ENCODE assay signal across 21 cellular contexts in genomic region chr11:75518771-75519653, GRCh38. TPM values are rescaled to one million over a fixed set of nuclear protein-coding genes. Genes with fewer than 3 reads are reported as not detected.
DNase-seq lines count a peak whose midpoint lies in the region; ATAC-seq and TF ChIP-seq lines count a peak whose summit lies in the region.
"Had no signal": no experiment of that assay in that cellular context is flagged by ENCODE, and none has a peak within 500 bp of the region (broad histone marks: within the 10 kb centered on the region; RNA-seq: fewer than 3 reads in every experiment).

No MANE protein-coding gene starts in this region.

- ATAC-seq in central memory CD8-positive, alpha-beta T cell (replicated peaks; ENCODE audit: extremely low read depth, poor library complexity, severe bottlenecking), result no peak
- ATAC-seq: left lung had no signal

- no peak for DNase-seq in CD4-positive, alpha-beta memory T cell
- DNase-seq in central memory CD8-positive, alpha-beta T cell (ENCODE audit: low spot score in 2 of 2), result no peak
- DNase-seq in neural progenitor cell (ENCODE audit: low spot score) (peak; percentile 74), GOT3 (lab: John Stamatoyannopoulos, UW) (no peak), NCI-H2081 (lab: John Stamatoyannopoulos, UW) (no peak)
- no peak for DNase-seq in stimulated activated CD4-positive, alpha-beta T cell treated with anti-CD3 and anti-CD28 coated beads, Interleukin-4, amount 100 ng/mL, for 24 hours
- DNase-seq: activated CD4-positive, alpha-beta T cell treated with anti-CD3 and anti-CD28 coated beads for 4 hours; activated naive CD8-positive, alpha-beta T cell treated with anti-CD3 and anti-CD28 coated beads for 36 hours; AML-193; colonic mucosa; immature natural killer cell; IMR-90; left lung; NCI-H187 treated with DMSO at 0.1 percent for 48 hours; spleen; stimulated activated CD4-positive, alpha-beta T cell treated with anti-CD3 and anti-CD28 coated beads, Interleukin-4, amount 100 ng/mL, for 4 hours; SW 1271; upper lobe of left lung had no signal

- peaks cover 0 to 2% (median 0%) of the 10 kb centered on the region in 8 donors for H3K9me3 Mint-ChIP-seq in CD4-positive, alpha-beta memory T cell
- no peaks in the 10 kb centered on the region for H3K9me3 Mint-ChIP-seq in central memory CD8-positive, alpha-beta T cell
- H3K9me3 Mint-ChIP-seq in neural progenitor cell, result peaks cover 6% of the 10 kb centered on the region
- H3K9me3 Mint-ChIP-seq: activated naive CD8-positive, alpha-beta T cell treated with anti-CD3 and anti-CD28 coated beads for 36 hours; activated T-helper 2 cell treated with anti-CD3 and anti-CD28 coated beads, Interferon-gamma antibody, Interleukin-2, Interleukin-4, amounts not matched to agents 10 μg/mL and 5 μg/mL and 100 μg/mL, durations not matched to agents 14 hours and 24 hours and 36 hours; immature natural killer cell had no signal

- H4K20me1 ChIP-seq in neural progenitor cell (ENCODE audit: low read depth), result no peaks in the 10 kb centered on the region

- H3F3A ChIP-seq in neural progenitor cell (ENCODE audit: low read depth), result peaks cover 31% of the 10 kb centered on the region

- peaks cover 12% of the 10 kb centered on the region for H3K79me2 ChIP-seq in neural progenitor cell (ENCODE audit: low read depth)

- peaks cover 89% of the 10 kb centered on the region for H3K4me1 ChIP-seq in CD4-positive, alpha-beta memory T cell (ENCODE audit: insufficient read depth, low read length)
- H3K4me1 ChIP-seq in HUES48 (ENCODE audit: control insufficient read depth, insufficient read depth, low read length) (no peaks in the 10 kb centered on the region), neural progenitor cell (peaks cover 42% of the 10 kb centered on the region)
- H3K4me1 ChIP-seq: colonic mucosa had no signal

- CTCF ChIA-PET in CD4-positive, alpha-beta memory T cell (lab: Charles Lee; ENCODE audit: partially characterized antibody), result interaction anchor here (0.7 to 2.0 kb wide), 6 partner anchors 13 to 134 kb away, joined by 3 to 11 read pairs (median 3); no protein-coding TSS in a partner anchor

- H3K36me3 Mint-ChIP-seq in CD4-positive, alpha-beta memory T cell, result peaks cover 0 to 22% of the 10 kb centered on the region in 2 donors
- peaks cover 6% of the 10 kb centered on the region for H3K36me3 Mint-ChIP-seq in central memory CD8-positive, alpha-beta T cell (ENCODE audit: insufficient read depth)
- H3K36me3 Mint-ChIP-seq in neural progenitor cell, result peaks cover 2% of the 10 kb centered on the region
- H3K36me3 Mint-ChIP-seq: activated naive CD8-positive, alpha-beta T cell treated with anti-CD3 and anti-CD28 coated beads for 36 hours had no signal

- no peak overlapping the region for H2AFZ ChIP-seq in neural progenitor cell (replicated peaks)

- peak overlapping the region in 2 of 8 donors; percentile 27 to 46 for H3K4me3 Mint-ChIP-seq in CD4-positive, alpha-beta memory T cell
- H3K4me3 Mint-ChIP-seq in central memory CD8-positive, alpha-beta T cell, result no peak overlapping the region
- H3K4me3 Mint-ChIP-seq in neural progenitor cell, result peak overlapping the region; percentile 52
- H3K4me3 Mint-ChIP-seq: activated naive CD8-positive, alpha-beta T cell treated with anti-CD3 and anti-CD28 coated beads for 36 hours had no signal

- no peak overlapping the region for H3K4me3 ChIP-seq in CD4-positive, alpha-beta memory T cell (ENCODE audit: low read length in 2 of 2)
- H3K4me3 ChIP-seq in HUES48 (ENCODE audit: low read depth, low read length) (no peak overlapping the region), neural progenitor cell (peak overlapping the region; percentile 12)
- H3K4me3 ChIP-seq: colonic mucosa, left lung, spleen, upper lobe of left lung had no signal

- H3K4me2 ChIP-seq in neural progenitor cell, result peak overlapping the region; percentile 68

- H3K27me3 ChIP-seq in CD4-positive, alpha-beta memory T cell (ENCODE audit: insufficient read depth, low read length), result no peaks in the 10 kb centered on the region
- H3K27me3 ChIP-seq in HUES48 (ENCODE audit: control insufficient read depth, insufficient read depth, low read length) (peaks cover 12% of the 10 kb centered on the region), neural progenitor cell (peaks cover 11% of the 10 kb centered on the region)
- H3K27me3 ChIP-seq: colonic mucosa, upper lobe of left lung had no signal

- no peak overlapping the region for H3K9ac ChIP-seq in HUES48 (ENCODE audit: low read depth, low read length)
- no peak overlapping the region for H3K9ac ChIP-seq in neural progenitor cell

- no peaks in the 10 kb centered on the region for H3K36me3 ChIP-seq in CD4-positive, alpha-beta memory T cell (ENCODE audit: insufficient read depth, low read length)
- H3K36me3 ChIP-seq in HUES48 (ENCODE audit: control insufficient read depth, insufficient read depth, low read length) (no peaks in the 10 kb centered on the region), neural progenitor cell (no peaks in the 10 kb centered on the region)
- H3K36me3 ChIP-seq: colonic mucosa, left lung, spleen, upper lobe of left lung had no signal

- no peaks in the 10 kb centered on the region for H3K27me3 Mint-ChIP-seq in CD4-positive, alpha-beta memory T cell
- no peaks in the 10 kb centered on the region for H3K27me3 Mint-ChIP-seq in central memory CD8-positive, alpha-beta T cell
- H3K27me3 Mint-ChIP-seq in neural progenitor cell (ENCODE audit: insufficient read depth, low read depth), result peaks cover 28% of the 10 kb centered on the region
- H3K27me3 Mint-ChIP-seq: activated naive CD8-positive, alpha-beta T cell treated with anti-CD3 and anti-CD28 coated beads for 36 hours had no signal

- POLR2A ChIA-PET in CD4-positive, alpha-beta memory T cell (lab: Charles Lee; ENCODE audit: partially characterized antibody), result interaction anchor here (0.9 to 1.6 kb wide), 4 partner anchors 9 to 43 kb away, joined by 3 to 5 read pairs (median 4); no protein-coding TSS in a partner anchor

- no peaks in the 10 kb centered on the region for H3K9me3 ChIP-seq in CD4-positive, alpha-beta memory T cell (ENCODE audit: control insufficient read depth in 1 of 2, low read length in 2 of 2)
- H3K9me3 ChIP-seq in HUES48 (ENCODE audit: control insufficient read depth, insufficient read depth, low read length), result no peaks in the 10 kb centered on the region
- H3K9me3 ChIP-seq in neural progenitor cell (ENCODE audit: low read depth), result no peaks in the 10 kb centered on the region
- H3K9me3 ChIP-seq: colonic mucosa, left lung, spleen, upper lobe of left lung had no signal

- intact Hi-C loops in CD4-positive, alpha-beta memory T cell (cut with micrococcal nuclease), result no loop called here

- H3K4me1 Mint-ChIP-seq in CD4-positive, alpha-beta memory T cell, result peaks cover 56 to 96% (median 73%) of the 10 kb centered on the region in 4 donors
- peaks cover 62% of the 10 kb centered on the region for H3K4me1 Mint-ChIP-seq in central memory CD8-positive, alpha-beta T cell
- H3K4me1 Mint-ChIP-seq in neural progenitor cell, result peaks cover 58% of the 10 kb centered on the region

- H3K27ac ChIP-seq in CD4-positive, alpha-beta memory T cell (ENCODE audit: low read depth, low read length), result no peak overlapping the region
- H3K27ac ChIP-seq in HUES48 (ENCODE audit: low read depth, low read length), result peak overlapping the region; percentile 22
- peak overlapping the region; percentile 98 for H3K27ac ChIP-seq in neural progenitor cell
- H3K27ac ChIP-seq: colonic mucosa, HL-60, left lung, upper lobe of left lung had no signal

- no peak for TF ChIP-seq CTCF in neural progenitor cell (IDR thresholded peaks at IDR 0.05)

- peak overlapping the region; percentile 48 to 92 (median 74) for H3K27ac Mint-ChIP-seq in CD4-positive, alpha-beta memory T cell
- peak overlapping the region; percentile 78 for H3K27ac Mint-ChIP-seq in central memory CD8-positive, alpha-beta T cell (ENCODE audit: low read depth)
- H3K27ac Mint-ChIP-seq in neural progenitor cell, result peak overlapping the region; percentile 90
- H3K27ac Mint-ChIP-seq: activated naive CD8-positive, alpha-beta T cell treated with anti-CD3 and anti-CD28 coated beads for 36 hours; activated T-helper 2 cell treated with anti-CD3 and anti-CD28 coated beads, Interferon-gamma antibody, Interleukin-2, Interleukin-4, amounts not matched to agents 10 μg/mL and 5 μg/mL and 100 μg/mL, durations not matched to agents 14 hours and 24 hours and 36 hours had no signal

RNA-seq across cellular contexts. Expression of gene GDPD5, which starts 6.7 kb away (rescaled TPM):
- total RNA-seq in CD4-positive, alpha-beta memory T cell, result 100 to 1,000 TPM; 141 to 160 TPM
- polyA plus RNA-seq in CD4-positive, alpha-beta memory T cell, result 10 to 100 TPM; 11.0 to 30.0 TPM
- total RNA-seq in neural progenitor cell (ENCODE audit: low replicate concordance), result 11.3 and 32.7 TPM in 2 replicates

RNA-seq across cellular contexts. Expression of gene SERPINH1, which starts 43.0 kb away (rescaled TPM):
- 10 to 100 TPM; 15.6 to 16.2 TPM for total RNA-seq in CD4-positive, alpha-beta memory T cell
- polyA plus RNA-seq in CD4-positive, alpha-beta memory T cell, result 1 to 10 TPM; 1.1 to 7.1 TPM
- 219 and 589 TPM in 2 replicates for total RNA-seq in neural progenitor cell (ENCODE audit: low replicate concordance)

Comparison
In these comparisons a context has a peak if more than half of its experiments do, and no peak if none do; other contexts are left out.
1. RNA of gene SERPINH1, which starts 43.0 kb away (total RNA-seq): 219 to 589 TPM in neural progenitor cell; 15.6 to 16.2 TPM in CD4-positive, alpha-beta memory T cell; every median in the first group is over 10 times any median in the second.
2. Peak in every context shown above with its lines, with median percentiles within 50 percentile points of each other: H3K27ac Mint-ChIP-seq.